In genomic region chr20:50223321-50223995, GRCh38 we compare ENCODE assay signal across 19 cellular contexts. TPM values are rescaled to one million over a fixed set of nuclear protein-coding genes. Genes with fewer than 3 reads are reported as not detected.
DNase-seq lines count a peak whose midpoint lies in the region; ATAC-seq, FAIRE-seq and TF ChIP-seq lines count a peak whose summit lies in the region.
"Had no signal": no experiment of that assay in that cellular context is flagged by ENCODE, and none has a peak within 500 bp of the region (broad histone marks: within the 10 kb centered on the region; RNA-seq: fewer than 3 reads in every experiment).

No MANE protein-coding gene starts in this region.

- CTCF ChIA-PET in PC-9 (lab: Charles Lee), result interaction anchor here (0.6 kb wide), 1 partner anchor 15 kb away, joined by 14 read pairs; no protein-coding TSS in a partner anchor

- no peak overlapping the region for H3K4me2 ChIP-seq in PC-9
- H3K4me2 ChIP-seq in fibroblast of lung (ENCODE audit: extremely low read depth, insufficient read depth, low read length), result no peak overlapping the region

- H3K9me2 ChIP-seq in PC-9 (ENCODE audit: insufficient read depth), result no peaks in the 10 kb centered on the region

- TF ChIP-seq POLR2A in sigmoid colon (IDR thresholded peaks at IDR 0.05), result no peak

- H3K36me3 ChIP-seq in PC-9 (ENCODE audit: low read depth), result no peaks in the 10 kb centered on the region
- H3K36me3 ChIP-seq in fibroblast of lung (ENCODE audit: control insufficient read depth, insufficient read depth, low read length), result no peaks in the 10 kb centered on the region
- H3K36me3 ChIP-seq in sigmoid colon, result no peaks in the 10 kb centered on the region
- H3K36me3 ChIP-seq: heart left ventricle had no signal

- FAIRE-seq in urothelium cell line (lab: Jason Lieb, UNC), result peak; percentile 23
- FAIRE-seq: astrocyte, islet of Langerhans, small intestine had no signal

- H3K27ac ChIP-seq in PC-9 (peak overlapping the region; percentile 73), fibroblast of lung (ENCODE audit: insufficient read depth, low read length) (peak overlapping the region; percentile 74), sigmoid colon (peak overlapping the region; percentile 61 to 86 (median 80))

- no peaks in the 10 kb centered on the region for H3K9me3 ChIP-seq in PC-9 (ENCODE audit: insufficient read depth, low read depth)
- no peaks in the 10 kb centered on the region for H3K9me3 ChIP-seq in fibroblast of lung (ENCODE audit: control insufficient read depth, insufficient read depth, low read depth, low read length)
- no peaks in the 10 kb centered on the region for H3K9me3 ChIP-seq in sigmoid colon

- peaks cover 63% of the 10 kb centered on the region for H3F3A ChIP-seq in PC-9 (ENCODE audit: insufficient read depth, low read depth)

- POLR2A ChIA-PET in PC-9 (lab: Charles Lee; ENCODE audit: unreplicated experiment), result no interaction called here

- ATAC-seq in GM21529 (IDR thresholded peaks at IDR 0.05; ENCODE audit: unreplicated experiment) (no peak), HG03097 (IDR thresholded peaks at IDR 0.05; ENCODE audit: low FRiP score, unreplicated experiment) (no peak)
- ATAC-seq: stimulated activated memory B cell treated with anti-CD40 and anti-IgM and Interleukin-4, amounts not matched to agents 10 μg/mL and 1 μg/mL and 100 μg/mL, for 72 hours had no signal

- 87 to 88% methylated on average over 20 of the region's 20 CpGs for WGBS in sigmoid colon, 2 donors

- H2AFZ ChIP-seq in PC-9 (no peak overlapping the region), fibroblast of lung (ENCODE audit: low read length) (no peak overlapping the region)

- no peak overlapping the region for H3K4me3 ChIP-seq in PC-9
- H3K4me3 ChIP-seq in fibroblast of lung (replicated peaks in 1 of 4; ENCODE audit: control extremely low read depth in 1 of 4, insufficient read depth in 1 of 4, low read depth in 3 of 4, low read length in 4 of 4), result no peak overlapping the region
- no peak overlapping the region for H3K4me3 ChIP-seq in sigmoid colon
- H3K4me3 ChIP-seq: heart left ventricle had no signal

- H4K20me1 ChIP-seq in PC-9 (ENCODE audit: insufficient read depth), result no peaks in the 10 kb centered on the region
- no peaks in the 10 kb centered on the region for H4K20me1 ChIP-seq in fibroblast of lung (ENCODE audit: control insufficient read depth, extremely low read depth, insufficient read depth, low read length)

- intact Hi-C loops in PC-9 (cut with micrococcal nuclease; ENCODE audit: unreplicated experiment), result no loop called here
- intact Hi-C loops in sigmoid colon (cut with DNase I), result no loop called here

- H3K79me2 ChIP-seq in PC-9 (ENCODE audit: low read depth) (no peaks in the 10 kb centered on the region; the same call in 1 of the 2 replicates), fibroblast of lung (ENCODE audit: control insufficient read depth, insufficient read depth, low read length) (no peaks in the 10 kb centered on the region)

- BruUV-seq in PC-9 (replicated peaks; lab: Mats Ljungman, UMichigan), result no TSS peak

- DNase-seq in PC-9 (no peak), fibroblast of lung (ENCODE audit: low read depth in 2 of 2) (no peak), sigmoid colon (no peak), urothelium cell line (ENCODE audit: low spot score) (no peak)
- DNase-seq in stimulated activated naive CD4-positive, alpha-beta T cell treated with Interleukin-2 at 50 U/mL for 16 hours (lab: John Stamatoyannopoulos, UW), result no peak
- DNase-seq: activated CD4-positive, CD25-positive, alpha-beta regulatory T cell; activated gamma-delta T cell; HCEC 1CT; heart left ventricle; MM.1S; NCI-H187 treated with DMSO at 0.1 percent for 48 hours; NCI-H446 treated with DMSO at 0.1 percent for 48 hours; nucleus accumbens; small intestine had no signal

- H3K4me1 ChIP-seq in PC-9 (replicated peaks; ENCODE audit: insufficient read depth) (peaks cover 88% of the 10 kb centered on the region), fibroblast of lung (ENCODE audit: control insufficient read depth, extremely low read depth, insufficient read depth, low read length) (peaks cover 15% of the 10 kb centered on the region), sigmoid colon (peaks cover 0 to 34% (median 24%) of the 10 kb centered on the region in 4 donors)

- no peak overlapping the region for H3K9ac ChIP-seq in fibroblast of lung (ENCODE audit: insufficient read depth, low read length)

- H3K27me3 ChIP-seq in PC-9 (ENCODE audit: insufficient read depth, low read depth) (no peaks in the 10 kb centered on the region), fibroblast of lung (ENCODE audit: control insufficient read depth, insufficient read depth, low read length) (no peaks in the 10 kb centered on the region), sigmoid colon (no peaks in the 10 kb centered on the region)
- H3K27me3 ChIP-seq: heart left ventricle had no signal

- no peak for TF ChIP-seq CTCF in PC-9 (conservative IDR thresholded peaks at IDR 0.05)
- TF ChIP-seq CTCF in fibroblast of lung (conservative IDR thresholded peaks at IDR 0.05 in 1 of 2, IDR thresholded peaks at IDR 0.05 in 1 of 2; ENCODE audit: low read depth in 1 of 2, low read length in 2 of 2), result no peak
- TF ChIP-seq CTCF in sigmoid colon (IDR thresholded peaks at IDR 0.05), result no peak

- no peak for TF ChIP-seq EP300 in sigmoid colon (IDR thresholded peaks at IDR 0.05)

RNA-seq across cellular contexts. Expression of gene CEBPB, which starts 32.8 kb away (rescaled TPM):
- total RNA-seq in PC-9 (2021) (112 and 117 TPM in 2 replicates), fibroblast of lung (87.1 and 106 TPM in 2 replicates), sigmoid colon (100 to 1,000 TPM in 2 of 4 donors, 10 to 100 TPM in 2; 53.2 to 173 (median 93.6) TPM)
- polyA plus RNA-seq in fibroblast of lung (15.6 and 21.0 TPM in 2 replicates), sigmoid colon (10 to 100 TPM in 2 of 3 donors, 1 to 10 TPM in 1; 6.9 to 17.4 (median 12.2) TPM)
- 41.0 and 47.6 TPM in 2 replicates for polyA plus RNA-seq in fibroblast of lung (2012)
- polyA minus RNA-seq in fibroblast of lung (ENCODE audit: low replicate concordance), result 3.7 and 7.4 TPM in 2 replicates
